ENCODE assay signal across 14 cellular contexts in the genomic region with DNA sequence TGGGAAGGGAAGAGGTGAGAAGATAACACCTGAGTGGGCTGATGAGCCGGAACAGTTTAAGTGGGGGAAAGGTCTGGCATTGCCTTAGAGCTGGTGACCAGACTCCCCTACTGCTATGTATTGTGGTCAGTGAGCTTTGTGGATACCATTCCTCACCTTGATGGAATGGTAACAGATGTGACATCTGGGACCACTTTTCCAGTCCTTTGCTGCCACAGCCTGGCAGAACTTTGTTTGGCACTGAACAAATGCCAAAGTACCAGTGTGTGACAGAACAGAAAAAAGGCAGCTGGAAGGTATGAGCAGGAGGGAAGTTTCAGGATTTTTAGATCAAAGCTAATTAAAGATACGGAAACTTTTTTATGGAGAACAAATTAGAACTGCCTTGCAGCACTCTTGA. TPM values are rescaled to one million over a fixed set of nuclear protein-coding genes. Genes with fewer than 3 reads are reported as not detected.
A peak's percentile ranks its signal among the peaks of the same experiment; 100 is the strongest.
DNase-seq lines count a peak whose midpoint lies in the region; ATAC-seq and TF ChIP-seq lines count a peak whose summit lies in the region.
"Had no signal": no experiment of that assay in that cellular context is flagged by ENCODE, and none has a peak within 500 bp of the region (broad histone marks: within the 10 kb centered on the region; RNA-seq: fewer than 3 reads in every experiment).

No MANE protein-coding gene starts in this region.

- H3K9me3 Mint-ChIP-seq in endothelial cell (ENCODE audit: unreplicated experiment): no peaks in the 10 kb centered on the region
- H3K9me3 Mint-ChIP-seq in nephron: no peaks in the 10 kb centered on the region
- H3K9me3 Mint-ChIP-seq: activated CD8-positive, alpha-beta T cell treated with anti-CD3 and anti-CD28 coated beads for 36 hours; activated naive CD4-positive, alpha-beta T cell treated with anti-CD3 and anti-CD28 coated beads, Interleukin-2, amount 50 U/mL, for 24 hours had no signal

- peak; percentile 53 for ATAC-seq in PC-3
- ATAC-seq: activated CD8-positive, alpha-beta T cell treated with anti-CD3 and anti-CD28 coated beads for 36 hours had no signal

- TF ChIP-seq CTCF in PC-3 (conservative IDR thresholded peaks at IDR 0.05; ENCODE audit: low read depth, low read length) (peak; percentile 61), endothelial cell (IDR thresholded peaks at IDR 0.05; ENCODE audit: unreplicated experiment) (no peak), nephron (IDR thresholded peaks at IDR 0.05; ENCODE audit: unreplicated experiment in 3 of 3) (no peak), GM13976 (IDR thresholded peaks at IDR 0.05; ENCODE audit: borderline replicate concordance, control extremely low read depth, extremely low read depth, insufficient read depth, missing control alignments) (no peak), prostate gland (IDR thresholded peaks at IDR 0.05) (peak in 2 of 4 experiments; percentile 36 to 37)

- H3K4me3 ChIP-seq in PC-3 (ENCODE audit: low read length) (no peak overlapping the region), H7 (ENCODE audit: insufficient read depth, low read depth, low read length) (no peak overlapping the region), prostate gland (no peak overlapping the region)
- H3K4me3 ChIP-seq: stomach had no signal

- no peak overlapping the region for H2AFZ ChIP-seq in PC-3 (ENCODE audit: low read length)

- no peak for TF ChIP-seq POLR2A in prostate gland (IDR thresholded peaks at IDR 0.05)

- H3K9me2 ChIP-seq in PC-3 (replicated peaks; ENCODE audit: low read length): no peaks in the 10 kb centered on the region

- no peaks in the 10 kb centered on the region for H3K27me3 Mint-ChIP-seq in endothelial cell (ENCODE audit: unreplicated experiment)
- no peaks in the 10 kb centered on the region for H3K27me3 Mint-ChIP-seq in nephron (ENCODE audit: low read depth)
- H3K27me3 Mint-ChIP-seq: activated CD8-positive, alpha-beta T cell treated with anti-CD3 and anti-CD28 coated beads for 36 hours; activated naive CD4-positive, alpha-beta T cell treated with anti-CD3 and anti-CD28 coated beads, Interleukin-2, amount 50 U/mL, for 24 hours had no signal

- no peak overlapping the region for H3K4me2 ChIP-seq in PC-3 (ENCODE audit: low read length)

- H4K20me1 ChIP-seq in PC-3 (ENCODE audit: low read length): peaks cover 7% of the 10 kb centered on the region; the same call in 1 of the 2 replicates

- H3K79me2 ChIP-seq in PC-3 (ENCODE audit: low read length): peaks cover 19% of the 10 kb centered on the region

- no peak overlapping the region for H3K27ac Mint-ChIP-seq in endothelial cell (ENCODE audit: unreplicated experiment)
- H3K27ac Mint-ChIP-seq in nephron: peak overlapping the region in 2 of 3 experiments; percentile 85 to 89
- H3K27ac Mint-ChIP-seq: activated CD8-positive, alpha-beta T cell treated with anti-CD3 and anti-CD28 coated beads for 36 hours; activated naive CD4-positive, alpha-beta T cell treated with anti-CD3 and anti-CD28 coated beads, Interleukin-2, amount 50 U/mL, for 24 hours had no signal

- H3K36me3 ChIP-seq in PC-3 (ENCODE audit: low read depth, low read length): peaks cover 39% of the 10 kb centered on the region
- H3K36me3 ChIP-seq in H7 (replicated peaks; ENCODE audit: control insufficient read depth, insufficient read depth, low read length): peaks cover 37% of the 10 kb centered on the region
- peaks cover 13 to 19% of the 10 kb centered on the region in 2 donors for H3K36me3 ChIP-seq in prostate gland

- WGBS in prostate gland: 58% methylated on average over 2 of the region's 2 CpGs

- no peaks in the 10 kb centered on the region for H3K9me3 ChIP-seq in PC-3 (ENCODE audit: low read length)
- no peaks in the 10 kb centered on the region for H3K9me3 ChIP-seq in prostate gland
- H3K9me3 ChIP-seq: stomach had no signal

- no peak overlapping the region for H3K9ac ChIP-seq in PC-3 (ENCODE audit: low read length)

- H3K27me3 ChIP-seq in PC-3 (ENCODE audit: low read length): no peaks in the 10 kb centered on the region
- H3K27me3 ChIP-seq in H7 (ENCODE audit: control insufficient read depth, insufficient read depth, low read length): no peaks in the 10 kb centered on the region
- no peaks in the 10 kb centered on the region for H3K27me3 ChIP-seq in prostate gland (replicated peaks; ENCODE audit: insufficient read depth)
- H3K27me3 ChIP-seq: stomach had no signal

- peaks cover under 1% of the 10 kb centered on the region for H3K4me1 Mint-ChIP-seq in endothelial cell (ENCODE audit: unreplicated experiment)
- H3K4me1 Mint-ChIP-seq in nephron: peaks cover 38% of the 10 kb centered on the region

- CTCF ChIA-PET in PC-3 (lab: Charles Lee): interaction anchor here (0.6 to 1.3 kb wide), 6 partner anchors 25 to 460 kb away, joined by 3 to 9 read pairs (median 4); a partner anchor contains a TSS

- H3K4me3 Mint-ChIP-seq in endothelial cell (ENCODE audit: unreplicated experiment) (peak overlapping the region; percentile 50), nephron (no peak overlapping the region)
- H3K4me3 Mint-ChIP-seq: activated CD8-positive, alpha-beta T cell treated with anti-CD3 and anti-CD28 coated beads for 36 hours; activated naive CD4-positive, alpha-beta T cell treated with anti-CD3 and anti-CD28 coated beads, Interleukin-2, amount 50 U/mL, for 24 hours had no signal

- in situ Hi-C loops in GM13976 (cut with MboI; ENCODE audit: low sequenced_read_pairs, unreplicated experiment): no loop called here

- H3K27ac ChIP-seq in PC-3 (ENCODE audit: low read length) (no peak overlapping the region), prostate gland (no peak overlapping the region)

- POLR2A ChIA-PET in PC-3 (lab: Charles Lee; ENCODE audit: unreplicated experiment): interaction anchor here (0.6 kb wide), 1 partner anchor 17 kb away, joined by 4 read pairs; no protein-coding TSS in a partner anchor

- H3F3A ChIP-seq in PC-3 (ENCODE audit: low read length, unreplicated experiment): no peaks in the 10 kb centered on the region

- peaks cover 9% of the 10 kb centered on the region for H3K4me1 ChIP-seq in PC-3 (ENCODE audit: insufficient read depth, low read length)
- peaks cover 6% of the 10 kb centered on the region for H3K4me1 ChIP-seq in prostate gland (replicated peaks)

- intact Hi-C loops in PC-3 (cut with micrococcal nuclease) (loop anchor here (2.0 kb wide), 1 partner anchor 157 kb away; no protein-coding TSS in a partner anchor), prostate gland (cut with DNase I) (no loop called here)

- DNase-seq in DMS53 (lab: John Stamatoyannopoulos, UW): peak; percentile 48
- DNase-seq in PC-3: peak; percentile 60
- DNase-seq in endothelial cell (ENCODE audit: low spot score): no peak
- DNase-seq in AG20443 (ENCODE audit: low spot score): no peak
- DNase-seq in H7: no peak
- no peak for DNase-seq in GM13976 (ENCODE audit: low spot score)
- no peak for DNase-seq in prostate gland (ENCODE audit: low spot score)
- DNase-seq: activated CD8-positive, alpha-beta T cell treated with anti-CD3 and anti-CD28 coated beads for 36 hours; Karpas-422; NCI-H345; stomach; SW 1271 had no signal

- BruUV-seq in PC-3 (replicated peaks; lab: Mats Ljungman, UMichigan): no TSS peak

- H3K36me3 Mint-ChIP-seq in endothelial cell (ENCODE audit: low read depth, unreplicated experiment) (peaks cover 31% of the 10 kb centered on the region), nephron (ENCODE audit: low read depth) (peaks cover 58% of the 10 kb centered on the region)

RNA-seq across cellular contexts. Expression of a gene that starts 6.2 kb away (rescaled TPM):
- total RNA-seq in PC-3 (2014; rRNA removed): 35.5 and 41.8 TPM in 2 replicates
- 19.5 TPM for total RNA-seq in endothelial cell (ENCODE audit: unreplicated experiment)
- total RNA-seq in H7 (2014; rRNA removed; shearing (Covaris generic)): 37.6 and 41.2 TPM in 2 replicates
- 10 to 100 TPM; 36.9 to 43.2 TPM for total RNA-seq in prostate gland

RNA-seq across cellular contexts. Expression of a gene that starts 6.2 kb away (rescaled TPM):
- total RNA-seq in PC-3 (2014; rRNA removed) (22.2 and 31.3 TPM in 2 replicates), endothelial cell (ENCODE audit: unreplicated experiment) (43.2 TPM), prostate gland (10 to 100 TPM; 30.3 to 76.9 TPM)
- total RNA-seq in H7 (2014; rRNA removed; shearing (Covaris generic)): 12.2 and 19.0 TPM in 2 replicates

RNA-seq across cellular contexts. Expression of a gene that starts 15.6 kb away (rescaled TPM):
- total RNA-seq in PC-3 (2014; rRNA removed) (89.5 and 128 TPM in 2 replicates), endothelial cell (ENCODE audit: unreplicated experiment) (88.7 TPM), prostate gland (10 to 100 TPM; 48.6 to 62.0 TPM)
- 44.6 and 61.3 TPM in 2 replicates for total RNA-seq in H7 (2014; rRNA removed; shearing (Covaris generic))

RNA-seq across cellular contexts. Expression of a gene that starts 24.7 kb away (rescaled TPM):
- total RNA-seq in PC-3 (2014; rRNA removed): 312 and 349 TPM in 2 replicates
- total RNA-seq in endothelial cell (ENCODE audit: unreplicated experiment): 24.3 TPM
- 493 and 564 TPM in 2 replicates for total RNA-seq in H7 (2014; rRNA removed; shearing (Covaris generic))
- total RNA-seq in prostate gland: 10 to 100 TPM in 1 of 2 donors, 1 to 10 TPM in 1; 2.2 to 14.9 TPM

RNA-seq across cellular contexts. Expression of a gene that starts 45.8 kb away (rescaled TPM):
- 0.35 TPM in 1 of 2 replicates, not detected in the other for total RNA-seq in PC-3 (2014; rRNA removed)
- total RNA-seq in endothelial cell (ENCODE audit: unreplicated experiment): 6.2 TPM
- 0.48 TPM in 1 of 2 replicates, not detected in the other for total RNA-seq in H7 (2014; rRNA removed; shearing (Covaris generic))
- not detected for total RNA-seq in prostate gland
- total RNA-seq: activated CD8-positive, alpha-beta T cell treated with anti-CD3 and anti-CD28 coated beads for 36 hours; stomach had no signal

Comparison
In these comparisons a context has a peak if more than half of its experiments do, and no peak if none do; other contexts are left out.
1. DNase-seq: peak in DMS53 (single experiment) and PC-3 (single experiment); none in endothelial cell (single experiment), AG20443 (single experiment), H7 (single experiment), GM13976 (single experiment) and prostate gland (single experiment).